ENCODE assay signal across 9 cellular contexts in genomic region chr11:123137496-123138270, GRCh38. TPM values are rescaled to one million over a fixed set of nuclear protein-coding genes. Genes with fewer than 3 reads are reported as not detected.
A peak's percentile ranks its signal among the peaks of the same experiment; 100 is the strongest.
DNase-seq lines count a peak whose midpoint lies in the region; ATAC-seq, FAIRE-seq and TF ChIP-seq lines count a peak whose summit lies in the region.
"Had no signal": no experiment of that assay in that cellular context is flagged by ENCODE, and none has a peak within 500 bp of the region (broad histone marks: within the 10 kb centered on the region; RNA-seq: fewer than 3 reads in every experiment).

No MANE protein-coding gene starts in this region.

- peak in 1 of 2 experiments; percentile 59; a peak in 2 of 3 replicates for TF ChIP-seq POLR2A in H1 (IDR thresholded peaks at IDR 0.05; ENCODE audit: control extremely low read depth in 1 of 2, low read depth in 2 of 2, low read length in 2 of 2)

- H3K9me3 ChIP-seq in H1 (ENCODE audit: insufficient read depth in 2 of 2, low read depth in 1 of 2, low read length in 1 of 2) (no peaks in the 10 kb centered on the region), mesodermal cell (ENCODE audit: control insufficient read depth, low read length) (no peaks in the 10 kb centered on the region)

- peak overlapping the region; percentile 51 for H4K91ac ChIP-seq in H1 (replicated peaks; ENCODE audit: insufficient read length, low read length)

- H3K36me3 ChIP-seq in H1 (ENCODE audit: control insufficient read depth in 2 of 4, insufficient read depth in 4 of 4, low read length in 3 of 4) (no peaks in the 10 kb centered on the region), mesodermal cell (ENCODE audit: control insufficient read depth, insufficient read depth, low read length) (no peaks in the 10 kb centered on the region)

- WGBS in H1 (ENCODE audit: extremely low coverage in 1 of 2, insufficient coverage in 1 of 2, insufficient read length in 1 of 2, insufficient replicate concordance in 2 of 2, low coverage in 1 of 2, low lambda C conversion rate in 2 of 2, missing lambda C conversion rate in 1 of 2), 2 experiments, result 58% methylated on average over 23 of the region's 23 CpGs; no CpG with 5 or more reads in 1 of the 2 experiments
- 71 to 74% methylated on average over 11 to 17 of the region's 23 CpGs for WGBS in mesodermal cell (ENCODE audit: insufficient coverage in 2 of 2), 2 experiments

- no peak for TF ChIP-seq RAD21 in H1 (IDR thresholded peaks at IDR 0.05 in 1 of 2, conservative IDR thresholded peaks at IDR 0.05 in 1 of 2; ENCODE audit: low read depth in 2 of 2, low read length in 2 of 2)

- no peaks in the 10 kb centered on the region for H3K27me3 ChIP-seq in H1 (replicated peaks in 1 of 4; ENCODE audit: control insufficient read depth in 3 of 4, extremely low read depth in 1 of 4, insufficient read depth in 3 of 4, low read length in 3 of 4)

- H3K56ac ChIP-seq in H1 (replicated peaks; ENCODE audit: insufficient read length, low read depth, low read length), result no peak overlapping the region

- POLR2A ChIA-PET in H1 (lab: Charles Lee; ENCODE audit: partially characterized antibody), result interaction anchor here (0.6 to 1.9 kb wide), 10 partner anchors 9 to 123 kb away, joined by 3 to 8 read pairs (median 4); partner anchors contain the start of gene CLMP

- no peak for TF ChIP-seq EP300 in H1 (IDR thresholded peaks at IDR 0.05; ENCODE audit: borderline replicate concordance in 1 of 2, low read depth in 2 of 2, low read length in 2 of 2)

- no peak overlapping the region for H2AK5ac ChIP-seq in H1 (ENCODE audit: low read depth, low read length)

- no peak overlapping the region for H3K23ac ChIP-seq in H1 (ENCODE audit: insufficient read length)

- no peak overlapping the region for H2AFZ ChIP-seq in H1 (ENCODE audit: low read length)

- H3K23me2 ChIP-seq in H1 (ENCODE audit: low read depth, low read length), result no peaks in the 10 kb centered on the region

- H4K20me1 ChIP-seq in H1 (replicated peaks in 1 of 2; ENCODE audit: control insufficient read depth in 1 of 2, insufficient read depth in 2 of 2, low read length in 2 of 2), result no peaks in the 10 kb centered on the region

- no peak overlapping the region for H2BK15ac ChIP-seq in H1 (ENCODE audit: low read length)

- no peaks in the 10 kb centered on the region for H3K79me2 ChIP-seq in H1 (ENCODE audit: control insufficient read depth in 1 of 2, insufficient read depth in 2 of 2, low read length in 2 of 2)

- H3K27ac ChIP-seq in H1 (ENCODE audit: low read depth, low read length), result peak overlapping the region; percentile 20; the same call in 1 of the 2 replicates
- peak overlapping the region; percentile 88 for H3K27ac ChIP-seq in mesodermal cell (ENCODE audit: low read depth, low read length, severe bottlenecking)

- TF ChIP-seq CTCF in H1 (IDR thresholded peaks at IDR 0.05; ENCODE audit: control extremely low read depth in 1 of 3, insufficient read depth in 1 of 3, low read depth in 1 of 3, low read length in 3 of 3) (no peak), omental fat pad (IDR thresholded peaks at IDR 0.05) (no peak)

- H3K4me2 ChIP-seq in H1 (ENCODE audit: insufficient read depth in 1 of 2, low read depth in 2 of 2, low read length in 2 of 2), result peak overlapping the region; percentile 5 to 32; a peak in 2 of 4 replicates

- peak; percentile 25 for DNase-seq in A172 (ENCODE audit: low spot score)
- peak; percentile 93 for DNase-seq in M059J (ENCODE audit: low read depth)
- peak; percentile 34 to 71 for DNase-seq in H1 (ENCODE audit: low read depth in 1 of 2, low spot score in 2 of 2)
- no peak for DNase-seq in NCI-H526 treated with DMSO at 0.1 percent for 48 hours (lab: John Stamatoyannopoulos, UW)
- no peak for DNase-seq in omental fat pad (ENCODE audit: low spot score)
- DNase-seq in NCI-H82 treated with DMSO at 0.1 percent for 48 hours (lab: John Stamatoyannopoulos, UW; ENCODE audit: unreplicated experiment), result no peak
- DNase-seq in COLO829 (ENCODE audit: low spot score), result no peak

- H3K4me3 ChIP-seq in H1 (ENCODE audit: extremely low read depth in 1 of 4, insufficient read depth in 2 of 4, low read depth in 3 of 4, low read length in 4 of 4), result no peak overlapping the region; a peak in 2 of 8 replicates
- no peak overlapping the region for H3K4me3 ChIP-seq in mesodermal cell (ENCODE audit: extremely low read depth, insufficient read depth, low read length, poor library complexity, severe bottlenecking)

- H3K14ac ChIP-seq in H1 (ENCODE audit: insufficient read length), result no peak overlapping the region

- H3K4me1 ChIP-seq in H1 (replicated peaks in 1 of 4; ENCODE audit: control insufficient read depth in 3 of 4, insufficient read depth in 4 of 4, low read length in 3 of 4) (peaks cover 0 to 3% (median under 1%) of the 10 kb centered on the region in 4 experiments; a peak in 3 of 7 replicates), mesodermal cell (ENCODE audit: control insufficient read depth, insufficient read depth, low read length, poor library complexity, severe bottlenecking) (no peaks in the 10 kb centered on the region)

- ATAC-seq in omental fat pad (ENCODE audit: low FRiP score), result no peak

- CTCF ChIA-PET in H1 (lab: Charles Lee; ENCODE audit: partially characterized antibody), result interaction anchor here (0.9 to 2.0 kb wide), 12 partner anchors 11 to 124 kb away, joined by 3 to 7 read pairs (median 4); no protein-coding TSS in a partner anchor

- FAIRE-seq in H1 (lab: Jason Lieb, UNC), result no peak

- H4K8ac ChIP-seq in H1 (ENCODE audit: extremely low read depth, insufficient read depth, low read length), result peak overlapping the region; percentile 81; the same call in 1 of the 2 replicates

- peak overlapping the region in 1 of 4 experiments; percentile 16; a peak in 3 of 7 replicates for H3K9ac ChIP-seq in H1 (replicated peaks in 1 of 4; ENCODE audit: extremely low read depth in 1 of 4, low read depth in 3 of 4, low read length in 3 of 4)

- H2BK12ac ChIP-seq in H1 (ENCODE audit: low read depth, low read length), result no peak overlapping the region

- H2BK120ac ChIP-seq in H1 (replicated peaks; ENCODE audit: low read depth, low read length), result no peak overlapping the region

- no peak overlapping the region for H3K4ac ChIP-seq in H1 (replicated peaks; ENCODE audit: insufficient read length, low read depth, low read length)

- no peak overlapping the region for H2BK5ac ChIP-seq in H1 (ENCODE audit: low read depth, low read length)

- peak overlapping the region; percentile 37 for H4K5ac ChIP-seq in H1 (ENCODE audit: insufficient read length, low read depth, low read length)

- H2BK20ac ChIP-seq in H1 (ENCODE audit: low read length), result 0 out of 2 replicates have a peak overlapping the region, but pooled peaks have one; percentile 48

- no peak overlapping the region; the same call in none of the 2 replicates for H3K18ac ChIP-seq in H1 (ENCODE audit: extremely low read depth, low read length)

- H3K79me1 ChIP-seq in H1 (ENCODE audit: low read depth, low read length), result no peaks in the 10 kb centered on the region

TF ChIP-seq in H1, 55 proteins besides CTCF, POLR2A, EP300 and RAD21:
- TF ChIP-seq ZNF274 (IDR thresholded peaks at IDR 0.05; ENCODE audit: borderline replicate concordance, extremely low read depth, low read length) (no peak), USF2 (IDR thresholded peaks at IDR 0.05; ENCODE audit: low read length) (no peak), ASH2L (IDR thresholded peaks at IDR 0.05; ENCODE audit: low read length) (peak; percentile 53), MAX (IDR thresholded peaks at IDR 0.05) (peak; percentile 81), TCF12 (IDR thresholded peaks at IDR 0.05; ENCODE audit: low read depth, low read length) (no peak), CBX8 (IDR thresholded peaks at IDR 0.05; ENCODE audit: borderline replicate concordance, low read depth, low read length) (no peak), YY1 (IDR thresholded peaks at IDR 0.05; ENCODE audit: low read depth, low read length) (0 out of 2 replicates have a peak, but pooled peaks have one; percentile 29), E2F6 (IDR thresholded peaks at IDR 0.05) (peak; percentile 64; the same call in 1 of the 2 replicates)

RNA-seq across cellular contexts. Expression of gene CLMP, which starts 57.4 kb away (rescaled TPM):
- 4.7 and 9.7 TPM in 2 replicates for total RNA-seq in A172 (2014; rRNA removed; shearing (Covaris generic))
- 27.6 and 31.8 TPM in 2 replicates for total RNA-seq in M059J (2014; rRNA removed; shearing (Covaris generic))
- 20.8 and 24.1 TPM in 2 replicates for total RNA-seq in H1 (2021; fragmentation: NEBNext Ultra II Directional; extraction: Animal tissue kit (Norgen Biotek cat#: 25700))
- 9.9 and 11.5 TPM in 2 replicates for polyA plus RNA-seq in H1 (2011; rRNA removed)
- 15.4 TPM for polyA plus RNA-seq in H1 (2011; cell fraction: cytosol; rRNA removed)
- polyA plus RNA-seq in H1 (2011; cell fraction: nucleus; rRNA removed), result 16.9 TPM
- 10.4 to 16.3 TPM (median 14.3 TPM) in 4 replicates for polyA plus RNA-seq in H1 (2012, experiment 1 of 2)
- 2.0 TPM for polyA plus RNA-seq in H1 (2012, experiment 2 of 2)
- polyA plus RNA-seq in H1 (2013, experiment 1 of 2), result 15.4 TPM
- 16.5 TPM for polyA plus RNA-seq in H1 (2013, experiment 2 of 2)
- polyA minus RNA-seq in H1 (2011; rRNA and poly(A)+ RNA removed), result 58.8 and 90.8 TPM in 2 replicates
- 13.3 TPM for polyA minus RNA-seq in H1 (2011; cell fraction: cytosol; rRNA and poly(A)+ RNA removed)
- polyA minus RNA-seq in H1 (2011; cell fraction: nucleus; rRNA and poly(A)+ RNA removed), result 17.5 TPM
- polyA plus RNA-seq in mesodermal cell (2013, experiment 1 of 2), result 16.6 TPM
- polyA plus RNA-seq in mesodermal cell (2013, experiment 2 of 2), result 14.7 TPM
- 100 to 1,000 TPM in 3 of 4 donors, 10 to 100 TPM in 1; 89.7 to 182 (median 157) TPM for total RNA-seq in omental fat pad
- polyA plus RNA-seq: neural cell had no signal

Comparison
In these comparisons a context has a peak if more than half of its experiments do, and no peak if none do; other contexts are left out.
1. DNase-seq: peak in A172 (single experiment), M059J (single experiment) and H1 (2 of 2); none in NCI-H526 treated with DMSO at 0.1 percent for 48 hours (single experiment), omental fat pad (single experiment), NCI-H82 treated with DMSO at 0.1 percent for 48 hours (single experiment) and COLO829 (single experiment).